19 cellular contexts compared by ENCODE assay signal in the genomic region with DNA sequence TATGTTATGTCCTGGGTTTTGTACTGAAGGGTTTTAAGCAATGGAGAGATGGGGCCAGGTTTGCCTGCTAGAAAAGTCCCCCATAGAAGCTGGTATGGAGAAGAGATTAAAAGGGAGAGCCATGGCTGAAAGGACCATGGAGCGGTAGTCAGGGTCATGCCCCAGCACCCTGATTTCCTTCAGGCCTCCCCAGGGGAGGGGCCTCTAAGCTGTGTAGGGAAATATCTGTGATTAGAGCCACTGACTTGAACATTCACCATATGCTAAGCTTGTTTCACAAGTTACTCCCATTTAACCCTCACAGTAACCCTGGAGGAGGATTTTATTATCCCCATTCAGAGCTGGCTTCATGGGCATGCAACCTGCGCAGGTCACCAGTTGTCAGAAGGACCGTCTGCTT. TPM values are rescaled to one million over a fixed set of nuclear protein-coding genes. Genes with fewer than 3 reads are reported as not detected.
DNase-seq lines count a peak whose midpoint lies in the region; ATAC-seq and TF ChIP-seq lines count a peak whose summit lies in the region.
"Had no signal": no experiment of that assay in that cellular context is flagged by ENCODE, and none has a peak within 500 bp of the region (broad histone marks: within the 10 kb centered on the region; RNA-seq: fewer than 3 reads in every experiment).

No MANE protein-coding gene starts in this region.

- H3K27me3 ChIP-seq in Peyer's patch (no peaks in the 10 kb centered on the region), stomach (peaks cover 0 to 15% (median 6%) of the 10 kb centered on the region in 3 donors), trophoblast cell (ENCODE audit: insufficient read depth, low read length) (peaks cover 24% of the 10 kb centered on the region)
- H3K27me3 ChIP-seq: MG63, SJCRH30 had no signal

- peaks cover 11% of the 10 kb centered on the region for H3K9me3 Mint-ChIP-seq in glutamatergic neuron (ENCODE audit: unreplicated experiment)

- no peaks in the 10 kb centered on the region for H3K9me3 ChIP-seq in Peyer's patch
- no peaks in the 10 kb centered on the region for H3K9me3 ChIP-seq in stomach
- peaks cover 3% of the 10 kb centered on the region for H3K9me3 ChIP-seq in trophoblast cell (ENCODE audit: insufficient read depth, low read depth, low read length)
- H3K9me3 ChIP-seq: MG63, SJCRH30 had no signal

- H2BK120ac ChIP-seq in trophoblast cell (ENCODE audit: insufficient read depth, low read length, poor library complexity): no peak overlapping the region

- H2AK5ac ChIP-seq in trophoblast cell (ENCODE audit: low read length): no peak overlapping the region

- peak overlapping the region; percentile 13 for H3K4me3 Mint-ChIP-seq in glutamatergic neuron (ENCODE audit: unreplicated experiment)

- H4K91ac ChIP-seq in trophoblast cell (ENCODE audit: low read depth, low read length): no peak overlapping the region

- DNase-seq in NCI-H2171 treated with DMSO at 0.1 percent for 48 hours (lab: John Stamatoyannopoulos, UW) (peak; percentile 51), NCI-H2171 (lab: John Stamatoyannopoulos, UW) (no peak), Peyer's patch (peak in 1 of 3 donors; percentile 54), glutamatergic neuron (no peak), stomach (no peak), trophoblast cell (no peak), A172 (ENCODE audit: low spot score) (no peak)
- DNase-seq: 8988T, C1 segment of cervical spinal cord, GF-D8, MG63, NCI-H1092 treated with DMSO at 0.1 percent for 48 hours, NCI-H2107, NCI-H526 treated with DMSO at 0.1 percent for 48 hours, PC-3, SJCRH30 had no signal

- no peak overlapping the region for H4K8ac ChIP-seq in trophoblast cell (ENCODE audit: low read depth, low read length)

- H3K4me3 ChIP-seq in Peyer's patch: no peak overlapping the region
- H3K4me3 ChIP-seq in stomach: no peak overlapping the region
- H3K4me3 ChIP-seq in trophoblast cell (ENCODE audit: low read depth, low read length): no peak overlapping the region
- H3K4me3 ChIP-seq: MG63, SJCRH30 had no signal

- no peak overlapping the region for H3K9ac ChIP-seq in trophoblast cell (ENCODE audit: low read length)

- H3K18ac ChIP-seq in trophoblast cell (ENCODE audit: low read length): no peak overlapping the region

- TF ChIP-seq POLR2A in Peyer's patch (IDR thresholded peaks at IDR 0.05) (no peak), stomach (IDR thresholded peaks at IDR 0.05) (no peak)

- intact Hi-C loops in stomach (cut with DNase I; ENCODE audit: low total_unique reads): no loop called here

- TF ChIP-seq CTCF in Peyer's patch (IDR thresholded peaks at IDR 0.05) (no peak), glutamatergic neuron (IDR thresholded peaks at IDR 0.05; ENCODE audit: partially characterized antibody, unreplicated experiment) (no peak), stomach (IDR thresholded peaks at IDR 0.05) (no peak)

- H3K36me3 ChIP-seq in Peyer's patch: no peaks in the 10 kb centered on the region
- H3K36me3 ChIP-seq in stomach: no peaks in the 10 kb centered on the region
- H3K36me3 ChIP-seq in trophoblast cell (ENCODE audit: control insufficient read depth in 1 of 2, insufficient read depth in 2 of 2, low read length in 2 of 2): no peaks in the 10 kb centered on the region
- H3K36me3 ChIP-seq: MG63, SJCRH30 had no signal

- H3K27ac ChIP-seq in Peyer's patch (peak overlapping the region in 3 of 4 donors; percentile 40 to 92 (median 87)), stomach (peak overlapping the region; percentile 25 to 89 (median 82)), trophoblast cell (ENCODE audit: low read depth, low read length) (no peak overlapping the region)
- H3K27ac ChIP-seq: SJCRH30 had no signal

- H2AFZ ChIP-seq in trophoblast cell (ENCODE audit: insufficient read depth, low read length, poor library complexity): no peak overlapping the region

- no peak overlapping the region for H4K12ac ChIP-seq in trophoblast cell (ENCODE audit: low read depth, low read length)

- no peak overlapping the region for H3K27ac Mint-ChIP-seq in glutamatergic neuron (ENCODE audit: unreplicated experiment)

- H3K23ac ChIP-seq in trophoblast cell (ENCODE audit: low read length): no peak overlapping the region

- H3K79me2 ChIP-seq in trophoblast cell (ENCODE audit: control insufficient read depth, insufficient read depth, low read length, poor library complexity): no peaks in the 10 kb centered on the region

- H3K79me1 ChIP-seq in trophoblast cell (ENCODE audit: low read length): no peaks in the 10 kb centered on the region

- H3K4ac ChIP-seq in trophoblast cell (ENCODE audit: low read depth, low read length): no peak overlapping the region

- H3K4me1 ChIP-seq in Peyer's patch: peaks cover 3 to 35% (median 21%) of the 10 kb centered on the region in 4 donors
- peaks cover 21 to 55% (median 52%) of the 10 kb centered on the region in 4 donors for H3K4me1 ChIP-seq in stomach
- H3K4me1 ChIP-seq in trophoblast cell (ENCODE audit: control insufficient read depth in 1 of 2, insufficient read depth in 2 of 2, low read length in 2 of 2): peaks cover 4 to 6% of the 10 kb centered on the region in 2 experiments

- H2BK12ac ChIP-seq in trophoblast cell (ENCODE audit: low read length): no peak overlapping the region

- WGBS in stomach, 5 donors: 78 to 94% (median 90%) methylated on average over 3 of the region's 3 CpGs
- no CpG with 5 or more reads among the region's 3 CpGs for WGBS in trophoblast cell (ENCODE audit: extremely low coverage, insufficient coverage, insufficient read length)

- H3K36me3 Mint-ChIP-seq in glutamatergic neuron (ENCODE audit: unreplicated experiment): no peaks in the 10 kb centered on the region

- peaks cover 7% of the 10 kb centered on the region for H3K4me1 Mint-ChIP-seq in glutamatergic neuron (ENCODE audit: low read depth, unreplicated experiment)

- H3K4me2 ChIP-seq in trophoblast cell (ENCODE audit: low read length): no peak overlapping the region

- no peak for ATAC-seq in HG02870 (IDR thresholded peaks at IDR 0.05; ENCODE audit: unreplicated experiment)
- ATAC-seq: PC-3 had no signal

- H3K14ac ChIP-seq in trophoblast cell (ENCODE audit: low read length): no peak overlapping the region

- TF ChIP-seq EP300 in stomach (IDR thresholded peaks at IDR 0.05): no peak

- H2BK5ac ChIP-seq in trophoblast cell (ENCODE audit: low read depth, low read length, poor library complexity): no peak overlapping the region

- no peaks in the 10 kb centered on the region for H3K27me3 Mint-ChIP-seq in glutamatergic neuron (ENCODE audit: unreplicated experiment)

RNA-seq across cellular contexts. Expression of a gene that starts 3.8 kb away (rescaled TPM):
- total RNA-seq in Peyer's patch (100 to 1,000 TPM in 2 of 4 donors, 10 to 100 TPM in 2; 78.6 to 231 (median 112) TPM), glutamatergic neuron (ENCODE audit: unreplicated experiment) (97.8 TPM), stomach (1,000 to 10,000 TPM in 1 of 5 donors, 100 to 1,000 TPM in 2, 10 to 100 TPM in 2; 49.4 to 1,069 (median 212) TPM)
- 10 to 100 TPM; 10.4 to 16.1 (median 15.4) TPM for polyA plus RNA-seq in stomach
- polyA plus RNA-seq in trophoblast cell (2013): 4.2 and 4.5 TPM in 2 replicates
- total RNA-seq in A172 (2014; rRNA removed; shearing (Covaris generic)): 1.3 and 5.8 TPM in 2 replicates

RNA-seq across cellular contexts. Expression of a gene that starts 51.8 kb away (rescaled TPM):
- total RNA-seq in Peyer's patch (10 to 100 TPM in 1 of 4 donors, 1 to 10 TPM in 2, under 1 TPM in 1; 0.88 to 27.2 (median 4.3) TPM), glutamatergic neuron (ENCODE audit: unreplicated experiment) (2.1 TPM), stomach (10 to 100 TPM in 1 of 5 donors, 1 to 10 TPM in 4; 2.4 to 13.4 (median 6.7) TPM)
- polyA plus RNA-seq in stomach: 1 to 10 TPM in 1 of 3 donors, under 1 TPM in 2; 0.75 to 2.4 (median 0.92) TPM
- polyA plus RNA-seq in trophoblast cell (2013): not detected in 2 replicates
- 0.67 and 1.2 TPM in 2 replicates for total RNA-seq in A172 (2014; rRNA removed; shearing (Covaris generic))
- total RNA-seq: Daoy, H4, PC-3 had no signal
